Comparison of ENCODE assay signal across 6 cellular contexts in genomic region chr9:137300607-137301085, GRCh38. TPM values are rescaled to one million over a fixed set of nuclear protein-coding genes. Genes with fewer than 3 reads are reported as not detected.
DNase-seq lines count a peak whose midpoint lies in the region; ATAC-seq and TF ChIP-seq lines count a peak whose summit lies in the region.

No MANE protein-coding gene starts in this region.

- BruUV-seq in A673 (replicated peaks; lab: Mats Ljungman, UMichigan), result no TSS peak

- peak; percentile 66 for DNase-seq in A673 (ENCODE audit: low spot score)
- peak; percentile 73 for DNase-seq in NCI-H69 (lab: John Stamatoyannopoulos, UW)
- DNase-seq in left ventricle myocardium superior, result peak; percentile 28
- DNase-seq in upper lobe of right lung, result no peak

- peaks cover 46% of the 10 kb centered on the region for H3K4me1 ChIP-seq in A673 (ENCODE audit: insufficient read depth, low read length, poor library complexity, severe bottlenecking)
- H3K4me1 ChIP-seq in upper lobe of right lung, result peaks cover 42% of the 10 kb centered on the region

- H3K9me3 ChIP-seq in A673 (ENCODE audit: low read depth, low read length, poor library complexity, severe bottlenecking), result no peaks in the 10 kb centered on the region
- no peaks in the 10 kb centered on the region for H3K9me3 ChIP-seq in upper lobe of right lung

- TF ChIP-seq CTCF in A673 (conservative IDR thresholded peaks at IDR 0.05; ENCODE audit: low read depth, low read length) (no peak), upper lobe of right lung (IDR thresholded peaks at IDR 0.05) (no peak)

- peak overlapping the region; percentile 49 for H3K27ac ChIP-seq in A673 (ENCODE audit: low read depth, low read length, poor library complexity, severe bottlenecking)
- peak overlapping the region; percentile 32 for H3K27ac ChIP-seq in upper lobe of right lung

- peak overlapping the region; percentile 60 for H3K4me3 ChIP-seq in A673 (ENCODE audit: low read depth, low read length, poor library complexity, severe bottlenecking)
- H3K4me3 ChIP-seq in upper lobe of right lung, result peak overlapping the region; percentile 55

- H3K27me3 ChIP-seq in A673 (replicated peaks; ENCODE audit: insufficient read depth, low read depth, low read length, poor library complexity) (no peaks in the 10 kb centered on the region), upper lobe of right lung (peaks cover 30% of the 10 kb centered on the region)

- CTCF ChIA-PET in A673 (lab: Charles Lee), result no interaction called here

- POLR2A ChIA-PET in A673 (lab: Charles Lee; ENCODE audit: low non-redundant PET), result no interaction called here

- ATAC-seq in left ventricle myocardium superior, result no peak
- ATAC-seq in upper lobe of right lung, result no peak
- no peak for ATAC-seq in GM19395 (IDR thresholded peaks at IDR 0.05; ENCODE audit: unreplicated experiment)
- ATAC-seq in GM18861 (IDR thresholded peaks at IDR 0.05; ENCODE audit: unreplicated experiment), result no peak

- H3K36me3 ChIP-seq in A673 (ENCODE audit: insufficient read depth, low read length, poor library complexity, severe bottlenecking) (no peaks in the 10 kb centered on the region), upper lobe of right lung (no peaks in the 10 kb centered on the region)

- intact Hi-C loops in A673 (cut with micrococcal nuclease; ENCODE audit: unreplicated experiment), result no loop called here
- intact Hi-C loops in left ventricle myocardium superior (cut with micrococcal nuclease), result no loop called here
- intact Hi-C loops in upper lobe of right lung (cut with DNase I), result no loop called here

RNA-seq across cellular contexts. Expression of gene NRARP, which starts 1.4 kb away (rescaled TPM):
- total RNA-seq in A673 (2021), result 7.4 and 8.9 TPM in 2 replicates
- 4.0 TPM for total RNA-seq in left ventricle myocardium superior
- total RNA-seq in upper lobe of right lung, result 21.5 TPM

RNA-seq across cellular contexts. Expression of gene TOR4A, which starts 23.1 kb away (rescaled TPM):
- total RNA-seq in A673 (2021), result 0.82 and 1.4 TPM in 2 replicates
- 19.3 TPM for total RNA-seq in left ventricle myocardium superior
- total RNA-seq in upper lobe of right lung, result 27.4 TPM

RNA-seq across cellular contexts. Expression of gene NELFB, which starts 45.5 kb away (rescaled TPM):
- 72.6 and 78.1 TPM in 2 replicates for total RNA-seq in A673 (2021)
- 43.6 TPM for total RNA-seq in left ventricle myocardium superior
- 47.2 TPM for total RNA-seq in upper lobe of right lung

RNA-seq across cellular contexts. Expression of gene STPG3, which starts 49.6 kb away (rescaled TPM):
- total RNA-seq in A673 (2021) (0.35 TPM in 1 of 2 replicates, not detected in the other), left ventricle myocardium superior (0.69 TPM), upper lobe of right lung (not detected)

RNA-seq across cellular contexts. Expression of gene TUBB4B, which starts 59.6 kb away (rescaled TPM):
- total RNA-seq in A673 (2021) (645 and 714 TPM in 2 replicates), left ventricle myocardium superior (439 TPM), upper lobe of right lung (191 TPM)
